In genomic region chr2:15986068-15986560, GRCh38 we compare ENCODE assay signal across 19 cellular contexts. TPM values are rescaled to one million over a fixed set of nuclear protein-coding genes. Genes with fewer than 3 reads are reported as not detected.
"Had no signal": no experiment of that assay in that cellular context is flagged by ENCODE, and none has a peak within 500 bp of the region (broad histone marks: within the 10 kb centered on the region; RNA-seq: fewer than 3 reads in every experiment).

No MANE protein-coding gene starts in this region.

- H3K4me3 ChIP-seq: dorsolateral prefrontal cortex, tibial artery had no signal

- H3K4me3 Mint-ChIP-seq: activated CD4-positive, alpha-beta memory T cell treated with anti-CD3 and anti-CD28 coated beads for 36 hours; activated CD4-positive, alpha-beta T cell treated with anti-CD3 and anti-CD28 coated beads for 36 hours; activated naive CD8-positive, alpha-beta T cell treated with anti-CD3 and anti-CD28 coated beads for 36 hours had no signal

- H3K36me3 ChIP-seq: tibial artery had no signal

- H3K36me3 Mint-ChIP-seq: activated CD4-positive, alpha-beta memory T cell treated with anti-CD3 and anti-CD28 coated beads for 36 hours; activated naive CD8-positive, alpha-beta T cell treated with anti-CD3 and anti-CD28 coated beads for 36 hours had no signal

- ATAC-seq: activated CD4-positive, alpha-beta T cell treated with anti-CD3 and anti-CD28 coated beads for 36 hours; foreskin keratinocyte; left ventricle myocardium superior had no signal

- H3K9me3 ChIP-seq: tibial artery had no signal

- H3K27ac ChIP-seq: foreskin keratinocyte, tibial artery had no signal

- H3K4me1 ChIP-seq: foreskin keratinocyte, tibial artery had no signal

- DNase-seq: activated CD4-positive, alpha-beta memory T cell treated with anti-CD3 and anti-CD28 coated beads for 36 hours; activated CD4-positive, alpha-beta T cell treated with anti-CD3 and anti-CD28 coated beads for 36 hours; activated naive CD4-positive, alpha-beta T cell; activated naive CD8-positive, alpha-beta T cell treated with anti-CD3 and anti-CD28 coated beads for 36 hours; activated T-cell treated with anti-CD3 and anti-CD28 coated beads for 4 hours; amniotic stem cell; dorsolateral prefrontal cortex; foreskin keratinocyte; hypothalamus; kidney; left ventricle myocardium superior; retina; stimulated activated CD4-positive, alpha-beta T cell treated with anti-CD3 and anti-CD28 coated beads, Interleukin-12 subunit alpha, Interleukin-12 subunit beta, amount 100 ng/mL, for 4 hours; stimulated activated CD4-positive, alpha-beta T cell treated with anti-CD3 and anti-CD28 coated beads, Interleukin-1b, Interleukin-23, amount 100 ng/mL, for 48 hours; stimulated activated naive CD4-positive, alpha-beta T cell treated with Interleukin-2 at 50 U/mL for 16 hours; T-helper 2 cell; tibial artery had no signal

- H3K27me3 Mint-ChIP-seq: activated CD4-positive, alpha-beta memory T cell treated with anti-CD3 and anti-CD28 coated beads for 36 hours; activated CD4-positive, alpha-beta T cell treated with anti-CD3 and anti-CD28 coated beads for 36 hours; activated naive CD8-positive, alpha-beta T cell treated with anti-CD3 and anti-CD28 coated beads for 36 hours had no signal

- H3K9me3 Mint-ChIP-seq: activated CD4-positive, alpha-beta memory T cell treated with anti-CD3 and anti-CD28 coated beads for 36 hours; activated naive CD8-positive, alpha-beta T cell treated with anti-CD3 and anti-CD28 coated beads for 36 hours had no signal

- H3K27me3 ChIP-seq: dorsolateral prefrontal cortex, foreskin keratinocyte had no signal

- H3K27ac Mint-ChIP-seq: activated CD4-positive, alpha-beta memory T cell treated with anti-CD3 and anti-CD28 coated beads for 36 hours; activated CD4-positive, alpha-beta T cell treated with anti-CD3 and anti-CD28 coated beads for 36 hours; activated naive CD8-positive, alpha-beta T cell treated with anti-CD3 and anti-CD28 coated beads for 36 hours had no signal

RNA-seq across cellular contexts. Expression of gene MYCN, which starts 45.8 kb away (rescaled TPM):
- total RNA-seq: fibroblast of lung, foreskin keratinocyte, subcutaneous adipose tissue had no signal
- polyA plus RNA-seq: fibroblast of lung had no signal
